8 cellular contexts compared by ENCODE assay signal in genomic region chr19:18161691-18162039, GRCh38. TPM values are rescaled to one million over a fixed set of nuclear protein-coding genes. Genes with fewer than 3 reads are reported as not detected.
A peak's percentile ranks its signal among the peaks of the same experiment; 100 is the strongest.
DNase-seq lines count a peak whose midpoint lies in the region; ATAC-seq and TF ChIP-seq lines count a peak whose summit lies in the region.

No MANE protein-coding gene starts in this region.

- peak overlapping the region; percentile 55; the same call in 1 of the 2 replicates for H3K4me2 ChIP-seq in GM23338

- H3K27me3 ChIP-seq in GM23338 (ENCODE audit: insufficient read depth), result no peaks in the 10 kb centered on the region
- H3K27me3 ChIP-seq in foreskin keratinocyte, result no peaks in the 10 kb centered on the region
- H3K27me3 ChIP-seq in spleen (replicated peaks in 1 of 7), result no peaks in the 10 kb centered on the region

- H3K9me3 Mint-ChIP-seq in GM23338, result no peaks in the 10 kb centered on the region

- DNase-seq in GM23338 (ENCODE audit: low spot score) (no peak), T-helper 17 cell (no peak), foreskin keratinocyte (no peak), spleen (peak; percentile 83), ACHN (no peak), NCI-H526 treated with DMSO at 0.1 percent for 48 hours (lab: John Stamatoyannopoulos, UW) (no peak), HCEC 1CT (no peak)
- no peak for DNase-seq in activated CD4-positive, alpha-beta T cell treated with anti-CD3 and anti-CD28 coated beads for 4 hours

- peaks cover 4% of the 10 kb centered on the region; the same call in 1 of the 2 replicates for H3K36me3 ChIP-seq in GM23338 (ENCODE audit: insufficient read depth)
- H3K36me3 ChIP-seq in spleen, result peaks cover 0 to 51% (median 29%) of the 10 kb centered on the region in 6 donors

- H4K20me1 ChIP-seq in GM23338 (replicated peaks; ENCODE audit: insufficient read depth), result no peaks in the 10 kb centered on the region; the same call in none of the 2 replicates

- in situ Hi-C loops in ACHN (cut with HindIII; ENCODE audit: low pct_ligation_motif_present, low pct_unique_long_range_greater_than_20kb, low sequenced_read_pairs), result no loop called here

- H3F3A ChIP-seq in GM23338 (replicated peaks; ENCODE audit: low read depth), result peaks cover 9% of the 10 kb centered on the region

- TF ChIP-seq POLR2A in spleen (IDR thresholded peaks at IDR 0.05), result no peak

- H3K9me2 ChIP-seq in GM23338 (ENCODE audit: insufficient read depth), result no peaks in the 10 kb centered on the region

- H3K4me1 ChIP-seq in GM23338 (ENCODE audit: insufficient read depth) (peaks cover 10% of the 10 kb centered on the region; the same call in 1 of the 2 replicates), foreskin keratinocyte (peaks cover 4% of the 10 kb centered on the region), spleen (peaks cover 11 to 54% (median 32%) of the 10 kb centered on the region in 6 donors)

- no peak for TF ChIP-seq CTCF in GM23338 (conservative IDR thresholded peaks at IDR 0.05; ENCODE audit: low read depth in 2 of 2)
- no peak for TF ChIP-seq CTCF in foreskin keratinocyte (conservative IDR thresholded peaks at IDR 0.05)
- TF ChIP-seq CTCF in spleen (IDR thresholded peaks at IDR 0.05 in 8 of 11, conservative IDR thresholded peaks at IDR 0.05 in 3 of 11), result peak in 4 of 11 experiments; percentile 2 to 51 (median 31)

- H3K9me3 ChIP-seq in T-helper 17 cell (ENCODE audit: control insufficient read depth, low read length, poor library complexity, severe bottlenecking) (no peaks in the 10 kb centered on the region), spleen (no peaks in the 10 kb centered on the region)

- ATAC-seq in GM23338 (no peak), T-helper 17 cell (no peak), foreskin keratinocyte (peak; percentile 35)

- H3K79me2 ChIP-seq in GM23338 (replicated peaks; ENCODE audit: insufficient read depth), result no peaks in the 10 kb centered on the region

- H3K27ac Mint-ChIP-seq in GM23338 (peak overlapping the region; percentile 40; the same call in 1 of the 2 replicates), T-helper 17 cell (no peak overlapping the region)

- intact Hi-C loops in spleen (cut with DNase I; ENCODE audit: low total_unique reads), result no loop called here

- no peak overlapping the region for H3K27ac ChIP-seq in GM23338 (ENCODE audit: low read depth)
- no peak overlapping the region for H3K27ac ChIP-seq in foreskin keratinocyte
- H3K27ac ChIP-seq in spleen, result peak overlapping the region in 3 of 8 donors; percentile 80 to 87 (median 86)

- H3K27me3 Mint-ChIP-seq in GM23338 (ENCODE audit: insufficient read depth, low read depth, poor library complexity) (peaks cover 8% of the 10 kb centered on the region), T-helper 17 cell (no peaks in the 10 kb centered on the region)

- H3K36me3 Mint-ChIP-seq in GM23338 (ENCODE audit: low read depth) (peaks cover 34% of the 10 kb centered on the region), T-helper 17 cell (ENCODE audit: low read depth) (peaks cover 3% of the 10 kb centered on the region)

- 70 to 88% (median 81%) methylated on average over 16 of the region's 16 CpGs for WGBS in spleen, 5 donors

- H2AFZ ChIP-seq in GM23338, result no peak overlapping the region

- H3K4me3 Mint-ChIP-seq in GM23338, result peak overlapping the region; percentile 38; the same call in 1 of the 3 replicates
- peak overlapping the region; percentile 49 for H3K4me3 Mint-ChIP-seq in T-helper 17 cell

- 0 out of 2 replicates have a peak overlapping the region, but pooled peaks have one; percentile 32 for H3K4me3 ChIP-seq in GM23338
- H3K4me3 ChIP-seq in spleen, result peak overlapping the region in 4 of 8 donors; percentile 16 to 69 (median 42)

- H3K4me1 Mint-ChIP-seq in GM23338 (peaks cover 6% of the 10 kb centered on the region), T-helper 17 cell (peaks cover 4% of the 10 kb centered on the region)

TF ChIP-seq in GM23338, 12 proteins besides CTCF, POLR2A, EP300 and RAD21 (continues in another document):
- TF ChIP-seq POLR2AphosphoS5 (IDR thresholded peaks at IDR 0.05; ENCODE audit: low read depth), result no peak
- no peak for TF ChIP-seq ZNF114 (CRISPR knock-in tag; IDR thresholded peaks at IDR 0.05)
- TF ChIP-seq NANOG (IDR thresholded peaks at IDR 0.05; ENCODE audit: borderline replicate concordance), result no peak
- no peak for TF ChIP-seq STAT1 (IDR thresholded peaks at IDR 0.05; ENCODE audit: unreplicated experiment)

RNA-seq across cellular contexts. Expression of gene PIK3R2, which starts 8.7 kb away (rescaled TPM):
- total RNA-seq in GM23338 (2014; rRNA removed; shearing (Covaris generic)), result 37.1 and 66.6 TPM in 2 replicates
- polyA plus RNA-seq in GM23338 (2016; fragmentation: Nextera tagmentation; extraction: Ambion mirVana), result 8.5 and 9.8 TPM in 2 replicates
- total RNA-seq in T-helper 17 cell, result 1 to 10 TPM; 8.6 to 9.1 TPM
- 24.2 and 26.0 TPM in 2 replicates for total RNA-seq in foreskin keratinocyte
- 23.7 and 24.1 TPM in 2 replicates for polyA plus RNA-seq in foreskin keratinocyte
- 10 to 100 TPM in 6 of 7 donors, 1 to 10 TPM in 1; 6.6 to 22.7 (median 16.3) TPM for total RNA-seq in spleen
- 1 to 10 TPM; 4.2 to 5.1 (median 4.9) TPM for polyA plus RNA-seq in spleen

RNA-seq across cellular contexts. Expression of gene IFI30, which starts 11.9 kb away (rescaled TPM):
- total RNA-seq in GM23338 (2014; rRNA removed; shearing (Covaris generic)), result 17.1 and 27.4 TPM in 2 replicates
- polyA plus RNA-seq in GM23338 (2016; fragmentation: Nextera tagmentation; extraction: Ambion mirVana) (31.9 and 34.4 TPM in 2 replicates), foreskin keratinocyte (31.7 and 32.6 TPM in 2 replicates), spleen (100 to 1,000 TPM; 234 to 299 (median 274) TPM)
- total RNA-seq in T-helper 17 cell (10 to 100 TPM; 10.1 to 25.8 TPM), foreskin keratinocyte (22.0 and 22.7 TPM in 2 replicates), spleen (100 to 1,000 TPM; 206 to 475 (median 330) TPM)

RNA-seq across cellular contexts. Expression of gene MPV17L2, which starts 31.4 kb away (rescaled TPM):
- 41.9 and 81.3 TPM in 2 replicates for total RNA-seq in GM23338 (2014; rRNA removed; shearing (Covaris generic))
- 38.7 and 40.2 TPM in 2 replicates for polyA plus RNA-seq in GM23338 (2016; fragmentation: Nextera tagmentation; extraction: Ambion mirVana)
- total RNA-seq in T-helper 17 cell, result 1 to 10 TPM; 3.8 TPM
- total RNA-seq in foreskin keratinocyte, result 24.5 and 26.9 TPM in 2 replicates
- polyA plus RNA-seq in foreskin keratinocyte, result 37.0 and 39.4 TPM in 2 replicates
- total RNA-seq in spleen, result 10 to 100 TPM in 3 of 7 donors, 1 to 10 TPM in 4; 7.8 to 14.1 (median 9.9) TPM
- 10 to 100 TPM; 12.1 to 15.4 (median 12.3) TPM for polyA plus RNA-seq in spleen

RNA-seq across cellular contexts. Expression of gene RAB3A, which starts 42.2 kb away (rescaled TPM):
- total RNA-seq in GM23338 (2014; rRNA removed; shearing (Covaris generic)), result 9.7 and 11.6 TPM in 2 replicates
- 20.3 and 24.1 TPM in 2 replicates for polyA plus RNA-seq in GM23338 (2016; fragmentation: Nextera tagmentation; extraction: Ambion mirVana)
- total RNA-seq in T-helper 17 cell, result 10 to 100 TPM in 1 of 2 donors, 1 to 10 TPM in 1; 7.4 to 15.3 TPM
- total RNA-seq in foreskin keratinocyte, result 0.68 and 0.85 TPM in 2 replicates
- 0.84 and 1.5 TPM in 2 replicates for polyA plus RNA-seq in foreskin keratinocyte
- 1 to 10 TPM; 1.4 to 6.6 (median 3.3) TPM for total RNA-seq in spleen
- polyA plus RNA-seq in spleen, result 1 to 10 TPM in 2 of 3 donors, under 1 TPM in 1; 0.72 to 1.7 (median 1.3) TPM
